Comparison of ENCODE assay signal across 1 cellular context in genomic region chr9:5529683-5530221, GRCh38.
TF ChIP-seq lines count a peak whose summit lies in the region.

No MANE protein-coding gene starts in this region.

TF ChIP-seq in IMR-90, 13 proteins besides CTCF, POLR2A, EP300 and RAD21 (continued from another document):
- no peak for TF ChIP-seq ELK1 (IDR thresholded peaks at IDR 0.05; ENCODE audit: borderline replicate concordance, low read depth, low read length)
- no peak for TF ChIP-seq MAFK (IDR thresholded peaks at IDR 0.05; ENCODE audit: low read depth, low read length)
